ENCODE assay signal across 1 cellular context in genomic region chr22:22431271-22432220, GRCh38.
TF ChIP-seq lines count a peak whose summit lies in the region.

No MANE protein-coding gene starts in this region.

TF ChIP-seq in K562, 482 proteins besides CTCF, POLR2A, EP300 and RAD21 (continued from another document):
- TF ChIP-seq ZBTB11 (CRISPR knock-in tag; IDR thresholded peaks at IDR 0.05) (0 out of 6 replicates have a peak, but pooled peaks of 1 of the 3 experiments have one; percentile 47), RFX7 (CRISPR knock-in tag; IDR thresholded peaks at IDR 0.05) (0 out of 2 replicates have a peak, but pooled peaks have one; percentile 53), PBX2 (CRISPR knock-in tag; IDR thresholded peaks at IDR 0.05; ENCODE audit: low read depth) (no peak), PBX2 (tag; conservative IDR thresholded peaks at IDR 0.05; ENCODE audit: low read depth) (no peak), HMGXB4 (CRISPR knock-in tag; IDR thresholded peaks at IDR 0.05) (peak; percentile 64), MAFG (tag; conservative IDR thresholded peaks at IDR 0.05) (no peak), MIER1 (IDR thresholded peaks at IDR 0.05; ENCODE audit: low read depth) (no peak), ZNF740 (CRISPR knock-in tag; IDR thresholded peaks at IDR 0.05) (peak; percentile 74; the same call in 1 of the 2 replicates), ZNF740 (tag; IDR thresholded peaks at IDR 0.05) (no peak), ZNF699 (CRISPR knock-in tag; IDR thresholded peaks at IDR 0.05; ENCODE audit: insufficient replicate concordance) (no peak), ILF3 (IDR thresholded peaks at IDR 0.05; ENCODE audit: borderline replicate concordance) (no peak)
